13 cellular contexts compared by ENCODE assay signal in the genomic region with DNA sequence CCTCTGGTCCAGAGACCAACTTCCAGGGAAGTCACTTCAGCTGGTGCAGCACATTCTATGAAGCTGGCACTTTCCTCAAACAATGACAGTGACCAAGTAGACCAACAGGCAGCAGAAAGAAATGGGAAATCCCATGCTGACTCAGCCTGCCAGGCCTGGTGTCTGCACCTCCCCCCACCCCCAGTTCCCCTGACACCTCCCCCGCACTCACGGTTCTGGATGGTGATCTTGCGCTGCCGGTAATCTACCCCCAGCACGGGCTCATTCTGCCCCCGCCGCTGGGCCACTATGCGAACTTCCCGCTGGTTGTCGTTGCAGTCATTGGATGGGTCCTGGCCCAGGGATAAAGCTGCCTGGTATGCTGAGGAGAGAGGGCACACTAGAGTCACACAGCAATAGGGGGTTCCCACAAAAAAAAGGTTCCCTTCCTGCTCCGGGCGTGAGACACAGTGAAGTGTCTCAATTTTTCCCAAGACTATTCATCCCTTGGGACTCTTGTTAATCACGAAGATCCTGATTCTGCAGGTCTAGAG. TPM values are rescaled to one million over a fixed set of nuclear protein-coding genes. Genes with fewer than 3 reads are reported as not detected.
A peak's percentile ranks its signal among the peaks of the same experiment; 100 is the strongest.
DNase-seq lines count a peak whose midpoint lies in the region; ATAC-seq, FAIRE-seq and TF ChIP-seq lines count a peak whose summit lies in the region.
"Had no signal": no experiment of that assay in that cellular context is flagged by ENCODE, and none has a peak within 500 bp of the region (broad histone marks: within the 10 kb centered on the region; RNA-seq: fewer than 3 reads in every experiment).

No MANE protein-coding gene starts in this region.

- peak; percentile 22 for ATAC-seq in Right ventricle myocardium superior (ENCODE audit: poor library complexity)
- peak; percentile 45 for ATAC-seq in HG02610 (IDR thresholded peaks at IDR 0.05; ENCODE audit: unreplicated experiment)
- ATAC-seq in stimulated activated naive CD8-positive, alpha-beta T cell treated with anti-CD3 and anti-CD28 coated beads, Interleukin-15, amount 100 ng/mL, for 72 hours: peak; percentile 29
- ATAC-seq in esophagus mucosa: no peak
- no peak for ATAC-seq in HG03565 (IDR thresholded peaks at IDR 0.05; ENCODE audit: unreplicated experiment)

- no peaks in the 10 kb centered on the region for H3K9me3 ChIP-seq in right atrium auricular region
- H3K9me3 ChIP-seq in vagina: no peaks in the 10 kb centered on the region

- intact Hi-C loops in Right ventricle myocardium superior (cut with DNase I) (no loop called here), vagina (cut with DNase I) (no loop called here)

- TF ChIP-seq POLR2A in vagina (IDR thresholded peaks at IDR 0.05): no peak

- peaks cover 12% of the 10 kb centered on the region for H3K4me1 Mint-ChIP-seq in stimulated activated naive CD8-positive, alpha-beta T cell treated with anti-CD3 and anti-CD28 coated beads, Interleukin-15, amount 100 ng/mL, for 72 hours

- TF ChIP-seq CTCF in right atrium auricular region (IDR thresholded peaks at IDR 0.05): no peak
- TF ChIP-seq CTCF in vagina (IDR thresholded peaks at IDR 0.05): no peak

- H3K9me3 Mint-ChIP-seq in stimulated activated naive CD8-positive, alpha-beta T cell treated with anti-CD3 and anti-CD28 coated beads, Interleukin-15, amount 100 ng/mL, for 72 hours: no peaks in the 10 kb centered on the region

- H3K4me3 ChIP-seq in right atrium auricular region (no peak overlapping the region), vagina (no peak overlapping the region)

- peaks cover 30% of the 10 kb centered on the region for H3K27me3 Mint-ChIP-seq in stimulated activated naive CD8-positive, alpha-beta T cell treated with anti-CD3 and anti-CD28 coated beads, Interleukin-15, amount 100 ng/mL, for 72 hours

- no peak overlapping the region for H3K27ac ChIP-seq in right atrium auricular region
- no peak overlapping the region for H3K27ac ChIP-seq in vagina

- no peak for FAIRE-seq in RCC 7860 (lab: Jason Lieb, UNC)
- FAIRE-seq: bronchial epithelial cell had no signal

- DNase-seq in Right ventricle myocardium superior: no peak
- no peak for DNase-seq in right atrium auricular region (ENCODE audit: low spot score)
- peak; percentile 54 for DNase-seq in RCC 7860 (ENCODE audit: low spot score)
- DNase-seq in stimulated activated naive CD8-positive, alpha-beta T cell treated with anti-CD3 and anti-CD28 coated beads, Interleukin-15, amount 100 ng/mL, for 72 hours: no peak
- no peak for DNase-seq in vagina (ENCODE audit: extremely low spot score in 2 of 2)
- DNase-seq: activated CD4-positive, alpha-beta T cell treated with anti-CD3 and anti-CD28 coated beads for 4 hours; CD4-positive, alpha-beta memory T cell; NCI-H69 had no signal

- H3K36me3 ChIP-seq in right atrium auricular region: no peaks in the 10 kb centered on the region
- no peaks in the 10 kb centered on the region for H3K36me3 ChIP-seq in vagina

- no peaks in the 10 kb centered on the region for H3K4me1 ChIP-seq in right atrium auricular region
- no peaks in the 10 kb centered on the region for H3K4me1 ChIP-seq in vagina

- H3K27me3 ChIP-seq in right atrium auricular region (no peaks in the 10 kb centered on the region), vagina (no peaks in the 10 kb centered on the region)

- H3K4me3 Mint-ChIP-seq in stimulated activated naive CD8-positive, alpha-beta T cell treated with anti-CD3 and anti-CD28 coated beads, Interleukin-15, amount 100 ng/mL, for 72 hours: no peak overlapping the region
- H3K4me3 Mint-ChIP-seq: CD4-positive, alpha-beta memory T cell had no signal

- peak overlapping the region in 1 of 2 donors; percentile 28 for H3K27ac Mint-ChIP-seq in stimulated activated naive CD8-positive, alpha-beta T cell treated with anti-CD3 and anti-CD28 coated beads, Interleukin-15, amount 100 ng/mL, for 72 hours
- H3K27ac Mint-ChIP-seq: CD4-positive, alpha-beta memory T cell had no signal

RNA-seq across cellular contexts. Expression of a gene that starts 16.9 kb away (rescaled TPM):
- total RNA-seq in Right ventricle myocardium superior (0.38 TPM), right atrium auricular region (not detected), esophagus mucosa (6.3 TPM), vagina (3.7 TPM)
- total RNA-seq: CD4-positive, alpha-beta memory T cell; osteocyte had no signal

RNA-seq across cellular contexts. Expression of a gene that starts 50.1 kb away (rescaled TPM):
- 3.7 TPM for total RNA-seq in Right ventricle myocardium superior
- total RNA-seq in right atrium auricular region: 1 to 10 TPM; 1.9 to 5.1 TPM
- total RNA-seq in esophagus mucosa: 1.2 TPM
- total RNA-seq in vagina: 0.98 TPM
- total RNA-seq: osteocyte had no signal

Comparison
In these comparisons a context has a peak if more than half of its experiments do, and no peak if none do; other contexts are left out.
1. ATAC-seq: peak in Right ventricle myocardium superior (single experiment), HG02610 (single experiment) and stimulated activated naive CD8-positive, alpha-beta T cell treated with anti-CD3 and anti-CD28 coated beads, Interleukin-15, amount 100 ng/mL, for 72 hours (single experiment); none in esophagus mucosa (single experiment) and HG03565 (single experiment).